In the genomic region with DNA sequence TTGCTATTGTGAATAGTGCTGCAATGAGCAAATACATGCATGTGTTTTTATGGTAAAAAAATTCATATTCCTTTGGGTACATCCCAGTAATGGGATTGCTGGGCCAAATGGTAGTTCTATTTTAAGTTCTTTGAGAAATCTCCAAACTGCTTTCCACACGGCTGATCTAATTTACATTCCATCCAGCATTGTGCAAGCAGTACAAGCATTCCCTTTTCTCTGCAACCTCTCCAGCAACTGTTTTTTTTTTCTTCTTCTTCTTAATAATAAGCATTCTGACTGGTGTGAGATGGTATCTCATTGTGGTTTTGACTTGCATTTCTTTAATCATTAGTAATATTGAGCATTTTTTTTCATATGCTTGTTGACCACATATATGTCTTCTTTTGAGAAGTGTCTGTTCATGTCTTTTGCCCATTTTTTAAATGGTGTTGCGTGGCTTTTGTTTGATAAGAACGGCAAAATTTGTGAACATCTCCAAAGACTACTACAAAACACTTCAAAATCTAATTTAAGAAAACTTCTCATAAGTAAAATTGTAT, we compare ENCODE assay signal across 16 cellular contexts.
A peak's percentile ranks its signal among the peaks of the same experiment; 100 is the strongest.
DNase-seq lines count a peak whose midpoint lies in the region; ATAC-seq and TF ChIP-seq lines count a peak whose summit lies in the region.
"Had no signal": no experiment of that assay in that cellular context is flagged by ENCODE, and none has a peak within 500 bp of the region (broad histone marks: within the 10 kb centered on the region; RNA-seq: fewer than 3 reads in every experiment).

No MANE protein-coding gene starts in this region.

- TF ChIP-seq CTCF in astrocyte of the cerebellum (IDR thresholded peaks at IDR 0.05; ENCODE audit: low read depth, low read length, missing control alignments): no peak

- ATAC-seq in GM19035 (IDR thresholded peaks at IDR 0.05; ENCODE audit: unreplicated experiment): no peak
- no peak for ATAC-seq in GM21723 (IDR thresholded peaks at IDR 0.05; ENCODE audit: unreplicated experiment)
- ATAC-seq: HepG2 had no signal

- DNase-seq in astrocyte of the cerebellum (ENCODE audit: low read depth) (peak; percentile 5), fibroblast of peridontal ligament (ENCODE audit: extremely low read depth) (peak; percentile 0), renal cortical epithelial cell (ENCODE audit: low read depth) (peak; percentile 40), HCEC 1CT (no peak)
- DNase-seq: ACHN; BE2C; C1 segment of cervical spinal cord; CD4-positive, CD25-positive, alpha-beta regulatory T cell; CD8-positive, alpha-beta memory T cell; COR-L47; GDM1; GOT3; H7 had no signal

- no peak overlapping the region for H3K4me3 ChIP-seq in astrocyte of the cerebellum (ENCODE audit: low read depth, low read length)

- in situ Hi-C loops in astrocyte of the cerebellum (cut with HindIII; ENCODE audit: low sequenced_read_pairs): no loop called here
